Comparison of ENCODE assay signal across 8 cellular contexts in the genomic region with DNA sequence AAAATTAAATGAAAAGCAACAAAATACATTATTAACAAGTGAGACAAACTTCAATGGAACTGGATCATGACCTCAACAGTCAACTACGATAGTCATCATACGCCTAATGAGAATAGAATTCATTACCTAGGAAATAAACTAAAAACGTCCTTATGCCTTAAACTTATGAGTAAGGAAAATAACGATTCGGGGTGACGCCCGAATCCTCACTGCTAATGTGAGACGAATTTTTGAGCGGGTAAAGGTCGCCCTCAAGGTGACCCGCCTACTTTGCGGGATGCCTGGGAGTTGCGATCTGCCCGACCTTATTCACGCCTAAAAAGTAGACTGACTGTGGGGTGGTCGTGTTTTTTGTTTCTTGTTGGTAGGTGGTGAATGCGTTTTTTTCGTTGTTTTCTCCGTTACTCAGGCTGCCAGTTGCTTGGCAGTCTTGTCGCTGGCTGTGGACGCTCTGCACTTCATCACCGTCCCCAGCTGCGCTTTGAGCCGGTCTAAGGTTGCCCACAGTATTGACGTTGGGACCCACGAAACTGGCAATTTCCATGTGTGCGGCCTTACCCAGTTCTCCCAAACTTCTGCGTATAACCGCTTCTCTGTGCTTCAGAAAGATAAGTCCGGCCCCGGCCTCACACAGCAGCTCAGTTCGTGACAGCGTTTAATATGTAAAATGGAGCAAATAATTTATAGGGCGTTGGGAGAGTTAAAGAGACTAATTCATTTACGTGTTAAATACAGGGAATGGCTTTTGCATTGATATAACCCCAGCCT. TPM values are rescaled to one million over a fixed set of nuclear protein-coding genes. Genes with fewer than 3 reads are reported as not detected.
DNase-seq lines count a peak whose midpoint lies in the region; TF ChIP-seq lines count a peak whose summit lies in the region.

No MANE protein-coding gene starts in this region.

- H3K4me3 ChIP-seq in ovary (peak overlapping the region; percentile 17), tibial artery (peak overlapping the region; percentile 74 to 94)

- H3K9me3 Mint-ChIP-seq in activated naive CD8-positive, alpha-beta T cell (ENCODE audit: low read depth): no peaks in the 10 kb centered on the region

- H3K4me1 ChIP-seq in ovary (ENCODE audit: insufficient read depth): peaks cover 15% of the 10 kb centered on the region
- peaks cover 0 to 65% (median 45%) of the 10 kb centered on the region in 4 donors for H3K4me1 ChIP-seq in tibial artery

- DNase-seq in GM04504 (ENCODE audit: low read depth) (peak; percentile 98), HEK293T (ENCODE audit: extremely low spot score) (peak; percentile 79), MV-4-11 (lab: John Stamatoyannopoulos, UW) (peak; percentile 100), SK-N-DZ (ENCODE audit: low spot score) (peak; percentile 99), glomerular visceral epithelial cell (ENCODE audit: extremely low spot score) (peak; percentile 97), ovary (peak; percentile 82 to 91 (median 85)), tibial artery (peak; percentile 83 to 90)

- H3K4me3 Mint-ChIP-seq in activated naive CD8-positive, alpha-beta T cell: peak overlapping the region; percentile 95

- H3K27ac ChIP-seq in ovary: peak overlapping the region; percentile 91 to 92
- peak overlapping the region; percentile 96 to 98 for H3K27ac ChIP-seq in tibial artery

- H3K9me3 ChIP-seq in ovary (no peaks in the 10 kb centered on the region), tibial artery (no peaks in the 10 kb centered on the region)

- H3K27ac Mint-ChIP-seq in activated naive CD8-positive, alpha-beta T cell: peak overlapping the region; percentile 100

- peak; percentile 30 for TF ChIP-seq EP300 in ovary (IDR thresholded peaks at IDR 0.05)

- TF ChIP-seq CTCF in ovary (IDR thresholded peaks at IDR 0.05) (no peak), tibial artery (IDR thresholded peaks at IDR 0.05) (peak in 1 of 2 experiments; percentile 5)

- CTCF ChIA-PET in HEK293T (lab: Yijun Ruan, JAX): no interaction called here

- no peaks in the 10 kb centered on the region for H3K27me3 Mint-ChIP-seq in activated naive CD8-positive, alpha-beta T cell

- no peaks in the 10 kb centered on the region for H3K27me3 ChIP-seq in ovary
- no peaks in the 10 kb centered on the region for H3K27me3 ChIP-seq in tibial artery

- H3K36me3 Mint-ChIP-seq in activated naive CD8-positive, alpha-beta T cell: peaks cover 8% of the 10 kb centered on the region

- TF ChIP-seq POLR2A in ovary (IDR thresholded peaks at IDR 0.05): peak; percentile 89

- intact Hi-C loops in ovary (cut with DNase I): loop anchor here in 2 of 4 donors (10.0 kb wide), 2 partner anchors 80 to 100 kb away; partner anchors contain the start of gene RRP7A (in 1 of the 2)
- intact Hi-C loops in tibial artery (cut with DNase I; ENCODE audit: low total_unique reads): no loop called here

- H3K4me1 Mint-ChIP-seq in activated naive CD8-positive, alpha-beta T cell (ENCODE audit: low read depth): peaks cover 45% of the 10 kb centered on the region

- 0 to 1% (median 1%) methylated on average over 35 of the region's 35 CpGs for WGBS in ovary, 3 donors

- H3K36me3 ChIP-seq in ovary: no peaks in the 10 kb centered on the region
- peaks cover 13 to 23% (median 13%) of the 10 kb centered on the region in 3 donors for H3K36me3 ChIP-seq in tibial artery

- POLR2A ChIA-PET in HEK293T (lab: Yijun Ruan, JAX): interaction anchor here (0.7 to 3.3 kb wide), 27 partner anchors 9 to 249 kb away, joined by 3 to 24 read pairs (median 5); partner anchors contain the start of genes ARFGAP3 and CYB5R3

TF ChIP-seq in HEK293T, 16 proteins besides CTCF, POLR2A, EP300 and RAD21:
- peak; percentile 58; the same call in 1 of the 2 replicates for TF ChIP-seq BHLHE40 (IDR thresholded peaks at IDR 0.05; ENCODE audit: borderline replicate concordance)
- no peak for TF ChIP-seq HDGF (IDR thresholded peaks at IDR 0.05; ENCODE audit: borderline replicate concordance)
- TF ChIP-seq FOXA1 (IDR thresholded peaks at IDR 0.05): no peak
- peak; percentile 85 for TF ChIP-seq TARDBP (IDR thresholded peaks at IDR 0.05)
- TF ChIP-seq L3MBTL2 (conservative IDR thresholded peaks at IDR 0.05): peak; percentile 63
- TF ChIP-seq ELF4 (IDR thresholded peaks at IDR 0.05): peak; percentile 100
- TF ChIP-seq FOXK2 (IDR thresholded peaks at IDR 0.05): peak; percentile 90
- no peak; the same call in 1 of the 2 replicates for TF ChIP-seq SUZ12 (IDR thresholded peaks at IDR 0.05)
- peak; percentile 44; the same call in 1 of the 2 replicates for TF ChIP-seq FOXM1 (IDR thresholded peaks at IDR 0.05; ENCODE audit: borderline replicate concordance)
- peak; percentile 76 for TF ChIP-seq NFRKB (IDR thresholded peaks at IDR 0.05)
- TF ChIP-seq CTBP1 (IDR thresholded peaks at IDR 0.05; ENCODE audit: borderline replicate concordance): peak; percentile 81
- TF ChIP-seq, protein P1, sequence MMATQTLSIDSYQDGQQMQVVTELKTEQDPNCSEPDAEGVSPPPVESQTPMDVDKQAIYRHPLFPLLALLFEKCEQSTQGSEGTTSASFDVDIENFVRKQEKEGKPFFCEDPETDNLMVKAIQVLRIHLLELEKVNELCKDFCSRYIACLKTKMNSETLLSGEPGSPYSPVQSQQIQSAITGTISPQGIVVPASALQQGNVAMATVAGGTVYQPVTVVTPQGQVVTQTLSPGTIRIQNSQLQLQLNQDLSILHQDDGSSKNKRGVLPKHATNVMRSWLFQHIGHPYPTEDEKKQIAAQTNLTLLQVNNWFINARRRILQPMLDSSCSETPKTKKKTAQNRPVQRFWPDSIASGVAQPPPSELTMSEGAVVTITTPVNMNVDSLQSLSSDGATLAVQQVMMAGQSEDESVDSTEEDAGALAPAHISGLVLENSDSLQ (IDR thresholded peaks at IDR 0.05): peak; percentile 78
- peak; percentile 77; the same call in 1 of the 2 replicates for TF ChIP-seq LEF1 (IDR thresholded peaks at IDR 0.05; ENCODE audit: borderline replicate concordance)
- no peak for TF ChIP-seq SP1 (IDR thresholded peaks at IDR 0.05)
- TF ChIP-seq ARNT (IDR thresholded peaks at IDR 0.05): peak; percentile 86
- peak; percentile 94 for TF ChIP-seq ZNF384 (IDR thresholded peaks at IDR 0.05)

RNA-seq across cellular contexts. Expression of gene POLDIP3, which starts 0.6 kb away (rescaled TPM):
- polyA plus RNA-seq in SK-N-DZ (2014; cell fraction: cytosol; rRNA removed): 55.6 and 60.6 TPM in 2 replicates
- 39.9 and 52.2 TPM in 2 replicates for polyA plus RNA-seq in SK-N-DZ (2014; cell fraction: nucleus; rRNA removed)
- total RNA-seq in ovary: 100 to 1,000 TPM in 5 of 7 donors, 10 to 100 TPM in 2; 44.0 to 133 (median 103) TPM
- polyA plus RNA-seq in ovary: 100 to 1,000 TPM in 1 of 2 donors, 10 to 100 TPM in 1; 69.1 to 125 TPM

RNA-seq across cellular contexts. Expression of gene ATP5MGL, which starts 25.1 kb away (rescaled TPM):
- polyA plus RNA-seq in SK-N-DZ (2014; cell fraction: cytosol; rRNA removed): not detected in 2 replicates
- not detected in 2 replicates for polyA plus RNA-seq in SK-N-DZ (2014; cell fraction: nucleus; rRNA removed)
- under 1 TPM in 5 of 7 donors, not detected in 2; 0.30 to 0.91 (median 0.54) TPM for total RNA-seq in ovary
- not detected for polyA plus RNA-seq in ovary

RNA-seq across cellular contexts. Expression of gene CYB5R3, which starts 33.9 kb away (rescaled TPM):
- polyA plus RNA-seq in SK-N-DZ (2014; cell fraction: cytosol; rRNA removed): 55.6 and 62.0 TPM in 2 replicates
- polyA plus RNA-seq in SK-N-DZ (2014; cell fraction: nucleus; rRNA removed): 24.7 and 29.8 TPM in 2 replicates
- 100 to 1,000 TPM in 5 of 7 donors, 10 to 100 TPM in 2; 56.9 to 279 (median 228) TPM for total RNA-seq in ovary
- 100 to 1,000 TPM; 224 to 231 TPM for polyA plus RNA-seq in ovary

Comparison
In these comparisons a context has a peak if more than half of its experiments do, and no peak if none do; other contexts are left out.
1. Peak in every context shown above with its lines: DNase-seq, H3K4me3 ChIP-seq and H3K27ac ChIP-seq.